In genomic region chr3:118332699-118333098, GRCh38 we compare ENCODE assay signal across 25 cellular contexts.
"Had no signal": no experiment of that assay in that cellular context is flagged by ENCODE, and none has a peak within 500 bp of the region (broad histone marks: within the 10 kb centered on the region; RNA-seq: fewer than 3 reads in every experiment).

No MANE protein-coding gene starts in this region.

- H3K27me3 ChIP-seq: neural progenitor cell, ovary, stomach, thyroid gland, tibial nerve, upper lobe of left lung, vagina had no signal

- H3K9me3 ChIP-seq: ovary, psoas muscle, thoracic aorta, thyroid gland had no signal

- ATAC-seq: natural killer cell; psoas muscle; right cardiac atrium; sciatic nerve; stimulated activated effector memory CD8-positive, alpha-beta T cell treated with anti-CD3 and anti-CD28 coated beads, Interleukin-12 subunit alpha, Interleukin-12 subunit beta, amount 100 ng/mL, for 72 hours; stimulated activated naive B cell treated with anti-CD40 and anti-IgM and Interleukin-4, amounts not matched to agents 10 μg/mL and 1 μg/mL and 100 μg/mL, for 72 hours had no signal

- H3K4me1 ChIP-seq: neural progenitor cell, parathyroid adenoma, psoas muscle, stomach, thyroid gland, tibial nerve, upper lobe of left lung, vagina had no signal

- H3K9ac ChIP-seq: neural progenitor cell, parathyroid adenoma had no signal

- H3K4me2 ChIP-seq: neural progenitor cell, smooth muscle cell had no signal

- H3K27ac ChIP-seq: neural progenitor cell, ovary, parathyroid adenoma, psoas muscle, skin epidermis, stomach, thoracic aorta, thyroid gland, tibial nerve, upper lobe of left lung, vagina had no signal

- H3K79me2 ChIP-seq: parathyroid adenoma had no signal

- FAIRE-seq: urothelium cell line had no signal

- H3K36me3 ChIP-seq: neural progenitor cell, ovary, stomach, thoracic aorta, thyroid gland, tibial nerve, upper lobe of left lung, vagina had no signal

- H2AFZ ChIP-seq: neural progenitor cell, parathyroid adenoma had no signal

- DNase-seq: natural killer cell; occipital lobe; ovary; psoas muscle; right cardiac atrium; stimulated activated CD4-positive, alpha-beta T cell treated with anti-CD3 and anti-CD28 coated beads, Interleukin-15, amount 100 ng/mL, for 24 hours; stimulated activated CD4-positive, alpha-beta T cell treated with anti-CD3 and anti-CD28 coated beads, Interleukin-2, amount 100 ng/mL, for 24 hours; stimulated activated CD4-positive, alpha-beta T cell treated with anti-CD3 and anti-CD28 coated beads, Interleukin-2, amount 100 ng/mL, for 48 hours; stimulated activated CD4-positive, alpha-beta T cell treated with anti-CD3 and anti-CD28 coated beads, Interleukin-4, amount 100 ng/mL, for 24 hours; stimulated activated naive B cell treated with anti-CD40 and anti-IgM and Interleukin-4, amounts not matched to agents 10 μg/mL and 1 μg/mL and 100 μg/mL, for 72 hours; stimulated activated naive CD4-positive, alpha-beta T cell treated with Interleukin-2 at 50 U/mL for 16 hours; stomach; thyroid gland; trophoblast cell; upper lobe of left lung had no signal

- H3K4me3 ChIP-seq: neural progenitor cell, ovary, psoas muscle, skin epidermis, smooth muscle cell, stomach, thoracic aorta, thyroid gland, tibial nerve, upper lobe of left lung, vagina had no signal
